In genomic region chr4:113762851-113763172, GRCh38 we compare ENCODE assay signal across 8 cellular contexts. TPM values are rescaled to one million over a fixed set of nuclear protein-coding genes. Genes with fewer than 3 reads are reported as not detected.
A peak's percentile ranks its signal among the peaks of the same experiment; 100 is the strongest.
DNase-seq lines count a peak whose midpoint lies in the region; ATAC-seq lines count a peak whose summit lies in the region.

No MANE protein-coding gene starts in this region.

- H3K9me3 ChIP-seq in HUES64 (ENCODE audit: insufficient read depth, low read depth, low read length) (no peaks in the 10 kb centered on the region), muscle layer of duodenum (ENCODE audit: control insufficient read depth in 1 of 2, low read length in 2 of 2) (no peaks in the 10 kb centered on the region)

- 24% methylated on average over 8 of the region's 8 CpGs for WGBS in HUES64

- H3K36me3 ChIP-seq in ACC112 (ENCODE audit: insufficient read depth, low read length): no peaks in the 10 kb centered on the region
- no peaks in the 10 kb centered on the region for H3K36me3 ChIP-seq in HUES64 (ENCODE audit: insufficient read depth, low read length)
- H3K36me3 ChIP-seq in muscle layer of duodenum (ENCODE audit: control insufficient read depth in 1 of 2, insufficient read depth in 2 of 2, low read length in 2 of 2): peaks cover under 1 to 17% of the 10 kb centered on the region in 2 donors

- H3K27me3 ChIP-seq in ACC112 (ENCODE audit: insufficient read depth, low read length) (no peaks in the 10 kb centered on the region), HUES64 (ENCODE audit: insufficient read depth, low read length) (peaks cover 21% of the 10 kb centered on the region), muscle layer of duodenum (ENCODE audit: low read depth, low read length) (no peaks in the 10 kb centered on the region)

- H3K9ac ChIP-seq in HUES64 (ENCODE audit: low read depth, low read length): peak overlapping the region; percentile 67

- no peak for ATAC-seq in HG02870 (IDR thresholded peaks at IDR 0.05; ENCODE audit: unreplicated experiment)

- H3K4me3 ChIP-seq in ACC112 (ENCODE audit: low read depth, low read length): peak overlapping the region; percentile 84
- H3K4me3 ChIP-seq in HUES64 (ENCODE audit: low read length): peak overlapping the region; percentile 71
- peak overlapping the region; percentile 93 to 94 for H3K4me3 ChIP-seq in muscle layer of duodenum (ENCODE audit: low read depth in 1 of 2, low read length in 2 of 2)

- H2AFZ ChIP-seq in ACC112 (ENCODE audit: low read length, unreplicated experiment): peak overlapping the region; percentile 66

- H3K79me2 ChIP-seq in ACC112 (ENCODE audit: control insufficient read depth, insufficient read depth, low read length, unreplicated experiment): peaks cover 32% of the 10 kb centered on the region

- no peak for DNase-seq in caudate nucleus (lab: John Stamatoyannopoulos, UW)
- DNase-seq in NCI-H1105 treated with DMSO at 0.1 percent for 48 hours (lab: John Stamatoyannopoulos, UW): no peak
- no peak for DNase-seq in stimulated activated CD4-positive, alpha-beta T cell treated with anti-CD3 and anti-CD28 coated beads, Interleukin-12 subunit alpha, Interleukin-12 subunit beta, amount 100 ng/mL, for 4 hours
- DNase-seq in NCI-H446 (lab: John Stamatoyannopoulos, UW): no peak

- peaks cover 5% of the 10 kb centered on the region for H3K4me1 ChIP-seq in ACC112 (ENCODE audit: control insufficient read depth, insufficient read depth, low read length, unreplicated experiment)
- H3K4me1 ChIP-seq in HUES64 (ENCODE audit: insufficient read depth, low read length): peaks cover 19% of the 10 kb centered on the region; the same call in 1 of the 2 replicates
- peaks cover 0 to 8% of the 10 kb centered on the region in 2 donors for H3K4me1 ChIP-seq in muscle layer of duodenum (ENCODE audit: control insufficient read depth in 1 of 2, insufficient read depth in 2 of 2, low read length in 2 of 2)

- H3K27ac ChIP-seq in ACC112 (ENCODE audit: low read depth, low read length) (peak overlapping the region; percentile 93), HUES64 (ENCODE audit: low read depth, low read length) (peak overlapping the region; percentile 94), caudate nucleus (ENCODE audit: low read depth, low read length) (peak overlapping the region; percentile 99), muscle layer of duodenum (ENCODE audit: low read length) (peak overlapping the region; percentile 99)

RNA-seq across cellular contexts. Expression of gene CAMK2D, which starts 1.3 kb away (rescaled TPM):
- polyA plus RNA-seq in HUES64 (2013, experiment 1 of 2): 15.8 TPM
- polyA plus RNA-seq in HUES64 (2013, experiment 2 of 2): 21.6 TPM
